14 cellular contexts compared by ENCODE assay signal in genomic region chr9:95045751-95046150, GRCh38.
DNase-seq lines count a peak whose midpoint lies in the region; ATAC-seq and TF ChIP-seq lines count a peak whose summit lies in the region.
"Had no signal": no experiment of that assay in that cellular context is flagged by ENCODE, and none has a peak within 500 bp of the region (broad histone marks: within the 10 kb centered on the region; RNA-seq: fewer than 3 reads in every experiment).

No MANE protein-coding gene starts in this region.

- H4K5ac ChIP-seq in H9 (ENCODE audit: insufficient read length, low read depth, low read length) = no peak overlapping the region

- H3K9ac ChIP-seq in H9 (ENCODE audit: extremely low read depth, insufficient read length, low read length) (no peak overlapping the region), mesenchymal stem cell (ENCODE audit: low read length) (no peak overlapping the region), stomach smooth muscle (ENCODE audit: low read length in 2 of 2) (peak overlapping the region; percentile 47)

- H2AK5ac ChIP-seq in H9 (ENCODE audit: insufficient read length, low read length) = no peak overlapping the region
- no peak overlapping the region for H2AK5ac ChIP-seq in mesenchymal stem cell (ENCODE audit: low read length, severe bottlenecking)

- H3K36me3 ChIP-seq in mesenchymal stem cell (ENCODE audit: control insufficient read depth in 1 of 2, insufficient read depth in 2 of 2, low read depth in 1 of 2, low read length in 2 of 2) = peaks cover 13 to 22% of the 10 kb centered on the region in 2 experiments
- peaks cover 6 to 12% of the 10 kb centered on the region in 2 donors for H3K36me3 ChIP-seq in stomach smooth muscle (ENCODE audit: control insufficient read depth in 2 of 2, insufficient read depth in 2 of 2, low read length in 2 of 2)

- peaks cover 33 to 41% of the 10 kb centered on the region in 2 experiments for H3K4me1 Mint-ChIP-seq in H9
- H3K4me1 Mint-ChIP-seq in activated naive CD8-positive, alpha-beta T cell treated with anti-CD3 and anti-CD28 coated beads for 36 hours = peaks cover 7% of the 10 kb centered on the region

- H2BK20ac ChIP-seq in H9 (ENCODE audit: low read depth, low read length, poor library complexity, severe bottlenecking) = no peak overlapping the region

- H3K23ac ChIP-seq in H9 (ENCODE audit: insufficient read length, low read depth, low read length) = no peak overlapping the region
- no peak overlapping the region for H3K23ac ChIP-seq in mesenchymal stem cell (ENCODE audit: low read length in 2 of 2)

- H2AFZ ChIP-seq in H9 (ENCODE audit: low read length) (no peak overlapping the region), mesenchymal stem cell (ENCODE audit: low read depth, low read length) (no peak overlapping the region)

- H3K4ac ChIP-seq in H9 (ENCODE audit: low read depth, low read length) (no peak overlapping the region), mesenchymal stem cell (ENCODE audit: low read depth in 1 of 2, low read length in 2 of 2) (no peak overlapping the region)

- H3K9me3 ChIP-seq in H9 (ENCODE audit: control insufficient read depth, low read depth, low read length) = no peaks in the 10 kb centered on the region
- no peaks in the 10 kb centered on the region for H3K9me3 ChIP-seq in mesenchymal stem cell (ENCODE audit: control insufficient read depth, low read length)
- no peaks in the 10 kb centered on the region for H3K9me3 ChIP-seq in stomach smooth muscle (ENCODE audit: control insufficient read depth in 2 of 2, low read length in 2 of 2)

- H3K27me3 ChIP-seq in H9 (ENCODE audit: insufficient read depth, low read length) (no peaks in the 10 kb centered on the region), mesenchymal stem cell (ENCODE audit: control insufficient read depth in 1 of 2, insufficient read depth in 1 of 2, low read length in 2 of 2) (no peaks in the 10 kb centered on the region), stomach smooth muscle (ENCODE audit: control insufficient read depth in 1 of 2, insufficient read depth in 2 of 2, low read length in 2 of 2) (no peaks in the 10 kb centered on the region)

- H3K4me3 ChIP-seq in coronary artery (peak overlapping the region; percentile 52), mesenchymal stem cell (ENCODE audit: insufficient read depth in 1 of 2, low read depth in 1 of 2, low read length in 2 of 2) (no peak overlapping the region), stomach smooth muscle (ENCODE audit: low read length in 2 of 2) (peak overlapping the region; percentile 60 to 69)

- no peak overlapping the region for H3T11ph ChIP-seq in H9 (ENCODE audit: low read length)

- H3K79me1 ChIP-seq in H9 (ENCODE audit: insufficient read depth, low read depth, low read length, poor library complexity, severe bottlenecking) (no peaks in the 10 kb centered on the region), mesenchymal stem cell (replicated peaks; ENCODE audit: low read length, poor library complexity, severe bottlenecking) (peaks cover 12% of the 10 kb centered on the region)

- H3K14ac ChIP-seq in H9 (ENCODE audit: insufficient read depth, low read length) = no peak overlapping the region
- no peak overlapping the region for H3K14ac ChIP-seq in mesenchymal stem cell (ENCODE audit: low read length in 2 of 2)

- H3K27me3 Mint-ChIP-seq in H9 (ENCODE audit: low read depth) = peaks cover 40% of the 10 kb centered on the region
- peaks cover 33% of the 10 kb centered on the region for H3K27me3 Mint-ChIP-seq in activated naive CD8-positive, alpha-beta T cell treated with anti-CD3 and anti-CD28 coated beads for 36 hours

- H3K4me2 ChIP-seq in H9 (ENCODE audit: insufficient read depth, insufficient read length, low read length) = peak overlapping the region; percentile 31
- H3K4me2 ChIP-seq in mesenchymal stem cell (ENCODE audit: low read length, poor library complexity, severe bottlenecking) = no peak overlapping the region

- peaks cover 5% of the 10 kb centered on the region for H3K23me2 ChIP-seq in H9 (ENCODE audit: insufficient read length, low read depth, low read length, poor library complexity, severe bottlenecking)

- TF ChIP-seq CTCF in H9 (conservative IDR thresholded peaks at IDR 0.05) = peak; percentile 24; the same call in 1 of the 3 replicates
- TF ChIP-seq CTCF in coronary artery (IDR thresholded peaks at IDR 0.05) = no peak

- ATAC-seq in GM18909 (IDR thresholded peaks at IDR 0.05; ENCODE audit: poor library complexity, unreplicated experiment) = no peak

- H4K91ac ChIP-seq in H9 (ENCODE audit: insufficient read length, low read depth, low read length) (no peak overlapping the region), mesenchymal stem cell (ENCODE audit: low read length) (no peak overlapping the region)

- no peaks in the 10 kb centered on the region for H3K9me3 Mint-ChIP-seq in H9
- H3K9me3 Mint-ChIP-seq in activated naive CD8-positive, alpha-beta T cell treated with anti-CD3 and anti-CD28 coated beads for 36 hours = no peaks in the 10 kb centered on the region
- H3K9me3 Mint-ChIP-seq: activated B cell treated with CpG ODN at 0.5 μM for 24 hours; CD4-positive, alpha-beta T cell; dendritic cell treated with granulocyte-macrophage colony-stimulating factor and Interleukin-4, amounts not matched to agents 40 ng/mL and 50 ng/mL, for 4 days; IgD-negative memory B cell; stimulated activated naive CD8-positive, alpha-beta T cell treated with anti-CD3 and anti-CD28 coated beads, Interleukin-15, Interleukin-2, amounts not matched to agents 100 ng/mL and 50 ng/mL, for 24 hours had no signal

- H3K4me1 ChIP-seq in H9 (ENCODE audit: insufficient read depth, low read length) (peaks cover 2% of the 10 kb centered on the region; the same call in 1 of the 2 replicates), mesenchymal stem cell (ENCODE audit: control insufficient read depth, insufficient read depth, low read depth, low read length) (peaks cover 18% of the 10 kb centered on the region), stomach smooth muscle (ENCODE audit: control insufficient read depth, insufficient read depth, low read length) (peaks cover 36% of the 10 kb centered on the region)

- no peaks in the 10 kb centered on the region for H3K36me3 Mint-ChIP-seq in H9 (ENCODE audit: insufficient read depth in 1 of 3, low read depth in 3 of 3)
- no peaks in the 10 kb centered on the region for H3K36me3 Mint-ChIP-seq in activated naive CD8-positive, alpha-beta T cell treated with anti-CD3 and anti-CD28 coated beads for 36 hours

- H4K20me1 ChIP-seq in H9 (ENCODE audit: control insufficient read depth, insufficient read depth, insufficient read length) = no peaks in the 10 kb centered on the region

- no CpG with 5 or more reads among the region's 16 CpGs for WGBS in H9 (ENCODE audit: extremely low coverage, insufficient read length, low lambda C conversion rate)
- WGBS in mesenchymal stem cell = 70% methylated on average over 16 of the region's 16 CpGs

- H3K4me3 Mint-ChIP-seq in H9 = peak overlapping the region; percentile 47 to 70
- H3K4me3 Mint-ChIP-seq in activated naive CD8-positive, alpha-beta T cell treated with anti-CD3 and anti-CD28 coated beads for 36 hours = no peak overlapping the region
- H3K4me3 Mint-ChIP-seq: activated B cell treated with CpG ODN at 0.5 μM for 24 hours; CD4-positive, alpha-beta T cell; dendritic cell treated with granulocyte-macrophage colony-stimulating factor and Interleukin-4, amounts not matched to agents 40 ng/mL and 50 ng/mL, for 4 days; IgD-negative memory B cell; stimulated activated naive CD8-positive, alpha-beta T cell treated with anti-CD3 and anti-CD28 coated beads, Interleukin-15, Interleukin-2, amounts not matched to agents 100 ng/mL and 50 ng/mL, for 24 hours had no signal

- H2BK120ac ChIP-seq in H9 (ENCODE audit: low read depth, low read length, poor library complexity, severe bottlenecking) = no peak overlapping the region
- H2BK120ac ChIP-seq in mesenchymal stem cell (ENCODE audit: low read depth, low read length) = no peak overlapping the region

- DNase-seq in H9 (peak; percentile 61), coronary artery (ENCODE audit: low spot score) (no peak), mesenchymal stem cell (no peak), NOMO-1 (lab: John Stamatoyannopoulos, UW; ENCODE audit: unreplicated experiment in 2 of 2) (no peak), T-helper 1 cell (no peak)
- DNase-seq in activated naive CD8-positive, alpha-beta T cell treated with anti-CD3 and anti-CD28 coated beads for 36 hours = no peak
- DNase-seq: activated B cell treated with CpG ODN at 0.5 μM for 24 hours; CD4-positive, alpha-beta T cell; NCI-H1417 treated with DMSO at 0.1 percent for 48 hours had no signal

- no peak overlapping the region for H4K8ac ChIP-seq in H9 (replicated peaks; ENCODE audit: insufficient read length, low read depth, low read length)
- peak overlapping the region; percentile 33 for H4K8ac ChIP-seq in mesenchymal stem cell (ENCODE audit: low read length)

- peak overlapping the region in 1 of 3 experiments; percentile 81; a peak in 1 of 7 replicates for H3K27ac Mint-ChIP-seq in H9
- H3K27ac Mint-ChIP-seq in activated naive CD8-positive, alpha-beta T cell treated with anti-CD3 and anti-CD28 coated beads for 36 hours = no peak overlapping the region
- H3K27ac Mint-ChIP-seq: activated B cell treated with CpG ODN at 0.5 μM for 24 hours; CD4-positive, alpha-beta T cell; dendritic cell treated with granulocyte-macrophage colony-stimulating factor and Interleukin-4, amounts not matched to agents 40 ng/mL and 50 ng/mL, for 4 days; IgD-negative memory B cell; stimulated activated naive CD8-positive, alpha-beta T cell treated with anti-CD3 and anti-CD28 coated beads, Interleukin-15, Interleukin-2, amounts not matched to agents 100 ng/mL and 50 ng/mL, for 24 hours had no signal

- H3K18ac ChIP-seq in H9 (ENCODE audit: insufficient read length, low read depth, low read length) = no peak overlapping the region
- H3K18ac ChIP-seq in mesenchymal stem cell (ENCODE audit: low read depth in 1 of 2, low read length in 2 of 2) = peak overlapping the region; percentile 10 to 42

- no peak overlapping the region for H2BK15ac ChIP-seq in H9 (ENCODE audit: low read depth, low read length)
- no peak overlapping the region for H2BK15ac ChIP-seq in mesenchymal stem cell (ENCODE audit: low read depth, poor library complexity, severe bottlenecking)

- H2BK12ac ChIP-seq in H9 (ENCODE audit: insufficient read length, low read depth, low read length) (no peak overlapping the region), mesenchymal stem cell (ENCODE audit: low read length in 2 of 2) (peak overlapping the region in 1 of 2 experiments; percentile 27)

- H3K56ac ChIP-seq in H9 (ENCODE audit: insufficient read length, low read depth, low read length) = no peak overlapping the region

- H2BK5ac ChIP-seq in H9 (ENCODE audit: insufficient read length, low read length) = no peak overlapping the region
- H2BK5ac ChIP-seq in mesenchymal stem cell (ENCODE audit: low read depth, low read length, poor library complexity, severe bottlenecking) = no peak overlapping the region

- H3K27ac ChIP-seq in H9 (ENCODE audit: insufficient read length, low read depth, low read length) = no peak overlapping the region
- H3K27ac ChIP-seq in coronary artery = peak overlapping the region; percentile 57 to 93
- H3K27ac ChIP-seq in mesenchymal stem cell (ENCODE audit: low read length, poor library complexity, severe bottlenecking) = no peak overlapping the region
- peak overlapping the region; percentile 80 for H3K27ac ChIP-seq in stomach smooth muscle (ENCODE audit: low read length)

- no peaks in the 10 kb centered on the region for H3K79me2 ChIP-seq in H9 (ENCODE audit: insufficient read depth, low read length)

Comparison
In these comparisons a context has a peak if more than half of its experiments do, and no peak if none do; other contexts are left out.
1. H3K27ac ChIP-seq: peak in coronary artery (2 of 2) and stomach smooth muscle (single experiment); none in H9 (single experiment) and mesenchymal stem cell (single experiment).
2. H3K9ac ChIP-seq: peak in stomach smooth muscle (2 of 2); none in H9 (single experiment) and mesenchymal stem cell (single experiment).
3. H3K4me3 ChIP-seq: peak in coronary artery (single experiment) and stomach smooth muscle (2 of 2); none in mesenchymal stem cell (0 of 2).